Comparison of ENCODE assay signal across 10 cellular contexts in genomic region chr4:112509243-112510190, GRCh38. TPM values are rescaled to one million over a fixed set of nuclear protein-coding genes. Genes with fewer than 3 reads are reported as not detected.
A peak's percentile ranks its signal among the peaks of the same experiment; 100 is the strongest.
DNase-seq lines count a peak whose midpoint lies in the region; ATAC-seq and TF ChIP-seq lines count a peak whose summit lies in the region.
"Had no signal": no experiment of that assay in that cellular context is flagged by ENCODE, and none has a peak within 500 bp of the region (broad histone marks: within the 10 kb centered on the region; RNA-seq: fewer than 3 reads in every experiment).

No MANE protein-coding gene starts in this region.

- CTCF ChIA-PET in activated CD8-positive, alpha-beta T cell treated with anti-CD3 and anti-CD28 coated beads for 36 hours (lab: Charles Lee) = interaction anchor here (0.8 to 5.8 kb wide), 4 partner anchors 8 to 409 kb away, joined by 3 to 65 read pairs (median 5); no protein-coding TSS in a partner anchor

- H3K36me3 Mint-ChIP-seq in natural killer cell treated with Interleukin-12 subunit alpha and Interleukin-12 subunit beta and Interleukin-15 and Interleukin-18, amount 100 ng/mL, for 72 hours = peaks cover 10% of the 10 kb centered on the region
- H3K36me3 Mint-ChIP-seq in natural killer cell = peaks cover 12% of the 10 kb centered on the region
- H3K36me3 Mint-ChIP-seq in activated CD8-positive, alpha-beta T cell treated with anti-CD3 and anti-CD28 coated beads for 36 hours (ENCODE audit: low read depth) = peaks cover 8% of the 10 kb centered on the region

- no peaks in the 10 kb centered on the region for H3K9me3 Mint-ChIP-seq in natural killer cell treated with Interleukin-12 subunit alpha and Interleukin-12 subunit beta and Interleukin-15 and Interleukin-18, amount 100 ng/mL, for 72 hours
- H3K9me3 Mint-ChIP-seq in natural killer cell = no peaks in the 10 kb centered on the region
- H3K9me3 Mint-ChIP-seq in activated CD8-positive, alpha-beta T cell treated with anti-CD3 and anti-CD28 coated beads for 36 hours = peaks cover 6% of the 10 kb centered on the region

- H3K4me3 Mint-ChIP-seq in natural killer cell treated with Interleukin-12 subunit alpha and Interleukin-12 subunit beta and Interleukin-15 and Interleukin-18, amount 100 ng/mL, for 72 hours = peak overlapping the region; percentile 30
- H3K4me3 Mint-ChIP-seq in natural killer cell = no peak overlapping the region
- peak overlapping the region; percentile 7 for H3K4me3 Mint-ChIP-seq in activated CD8-positive, alpha-beta T cell treated with anti-CD3 and anti-CD28 coated beads for 36 hours

- POLR2A ChIA-PET in activated CD8-positive, alpha-beta T cell treated with anti-CD3 and anti-CD28 coated beads for 36 hours (lab: Charles Lee) = no interaction called here

- intact Hi-C loops in natural killer cell (cut with micrococcal nuclease) (no loop called here), left cardiac atrium (cut with DNase I) (no loop called here), left colon (cut with DNase I, micrococcal nuclease) (no loop called here)
- intact Hi-C loops in activated CD8-positive, alpha-beta T cell treated with anti-CD3 and anti-CD28 coated beads for 36 hours (cut with micrococcal nuclease) = loop anchor here (10.0 kb wide), 1 partner anchor 1875 kb away; no protein-coding TSS in a partner anchor

- peaks cover 22 to 23% of the 10 kb centered on the region in 2 donors for H3K4me1 Mint-ChIP-seq in natural killer cell treated with Interleukin-12 subunit alpha and Interleukin-12 subunit beta and Interleukin-15 and Interleukin-18, amount 100 ng/mL, for 72 hours (ENCODE audit: low read depth in 2 of 2)
- peaks cover 19 to 27% of the 10 kb centered on the region in 2 donors for H3K4me1 Mint-ChIP-seq in natural killer cell
- peaks cover 31% of the 10 kb centered on the region for H3K4me1 Mint-ChIP-seq in activated CD8-positive, alpha-beta T cell treated with anti-CD3 and anti-CD28 coated beads for 36 hours (ENCODE audit: low read depth)

- no peak for ATAC-seq in natural killer cell treated with Interleukin-12 subunit alpha and Interleukin-12 subunit beta and Interleukin-15 and Interleukin-18, amount 100 ng/mL, for 72 hours
- ATAC-seq in natural killer cell = no peak
- ATAC-seq in activated CD8-positive, alpha-beta T cell treated with anti-CD3 and anti-CD28 coated beads for 36 hours = no peak
- ATAC-seq in GM21528 (IDR thresholded peaks at IDR 0.05; ENCODE audit: low FRiP score, unreplicated experiment) = no peak
- no peak for ATAC-seq in left cardiac atrium
- ATAC-seq in left colon = no peak

- no peak for TF ChIP-seq CTCF in natural killer cell (IDR thresholded peaks at IDR 0.05)
- TF ChIP-seq CTCF in activated CD8-positive, alpha-beta T cell treated with anti-CD3 and anti-CD28 coated beads for 36 hours (IDR thresholded peaks at IDR 0.05) = no peak

- H3K27ac Mint-ChIP-seq in natural killer cell treated with Interleukin-12 subunit alpha and Interleukin-12 subunit beta and Interleukin-15 and Interleukin-18, amount 100 ng/mL, for 72 hours = no peak overlapping the region
- H3K27ac Mint-ChIP-seq in natural killer cell = no peak overlapping the region
- H3K27ac Mint-ChIP-seq in activated CD8-positive, alpha-beta T cell treated with anti-CD3 and anti-CD28 coated beads for 36 hours = no peak overlapping the region

- no peak for DNase-seq in natural killer cell treated with Interleukin-12 subunit alpha and Interleukin-12 subunit beta and Interleukin-15 and Interleukin-18, amount 100 ng/mL, for 72 hours (ENCODE audit: low spot score)
- DNase-seq in natural killer cell (no peak), islet precursor cell (peak; percentile 60), SHP77 (lab: John Stamatoyannopoulos, UW) (no peak), left cardiac atrium (no peak), left colon (no peak)
- DNase-seq in activated CD8-positive, alpha-beta T cell treated with anti-CD3 and anti-CD28 coated beads for 36 hours = peak; percentile 26

- peaks cover 61 to 85% of the 10 kb centered on the region in 2 donors for H3K27me3 Mint-ChIP-seq in natural killer cell treated with Interleukin-12 subunit alpha and Interleukin-12 subunit beta and Interleukin-15 and Interleukin-18, amount 100 ng/mL, for 72 hours
- peaks cover 61 to 80% of the 10 kb centered on the region in 2 donors for H3K27me3 Mint-ChIP-seq in natural killer cell (ENCODE audit: low read depth in 2 of 2)
- H3K27me3 Mint-ChIP-seq in activated CD8-positive, alpha-beta T cell treated with anti-CD3 and anti-CD28 coated beads for 36 hours = peaks cover 74% of the 10 kb centered on the region

RNA-seq across cellular contexts. Expression of gene NEUROG2, which starts 6.5 kb away (rescaled TPM):
- total RNA-seq in natural killer cell treated with Interleukin-12 subunit alpha and Interleukin-12 subunit beta and Interleukin-15 and Interleukin-18, amount 100 ng/mL, for 72 hours = not detected
- total RNA-seq in natural killer cell (not detected), left cardiac atrium (not detected), left colon (not detected)
- under 1 TPM; 0.13 to 0.16 TPM for total RNA-seq in activated CD8-positive, alpha-beta T cell treated with anti-CD3 and anti-CD28 coated beads for 36 hours
- total RNA-seq: glomerular endothelial cell; T-helper 2 cell treated with Interferon-gamma antibody and Interleukin-4, amounts not matched to agents 100 ng/mL and 5 ng/mL, for 36 hours had no signal

Comparison
In these comparisons a context has a peak if more than half of its experiments do, and no peak if none do; other contexts are left out.
1. DNase-seq: peak in activated CD8-positive, alpha-beta T cell treated with anti-CD3 and anti-CD28 coated beads for 36 hours (single experiment) and islet precursor cell (single experiment); none in natural killer cell treated with Interleukin-12 subunit alpha and Interleukin-12 subunit beta and Interleukin-15 and Interleukin-18, amount 100 ng/mL, for 72 hours (single experiment), natural killer cell (single experiment), SHP77 (0 of 2), left cardiac atrium (single experiment) and left colon (0 of 2).